ENCODE assay signal across 20 cellular contexts in genomic region chr6:43979525-43979924, GRCh38.
DNase-seq lines count a peak whose midpoint lies in the region; ATAC-seq and TF ChIP-seq lines count a peak whose summit lies in the region.
"Had no signal": no experiment of that assay in that cellular context is flagged by ENCODE, and none has a peak within 500 bp of the region (broad histone marks: within the 10 kb centered on the region; RNA-seq: fewer than 3 reads in every experiment).

No MANE protein-coding gene starts in this region.

- ATAC-seq in left ventricle myocardium superior (no peak), GM21381 (IDR thresholded peaks at IDR 0.05; ENCODE audit: unreplicated experiment) (no peak), foreskin keratinocyte (no peak)
- ATAC-seq: HCT116, PC-3 had no signal

- intact Hi-C loops in activated CD4-positive, alpha-beta memory T cell treated with anti-CD3 and anti-CD28 coated beads for 36 hours (cut with micrococcal nuclease) = no loop called here
- intact Hi-C loops in cardiac septum (cut with DNase I) = no loop called here
- intact Hi-C loops in left ventricle myocardium superior (cut with micrococcal nuclease) = no loop called here

- no peak overlapping the region for H3K27ac Mint-ChIP-seq in activated CD4-positive, alpha-beta memory T cell treated with anti-CD3 and anti-CD28 coated beads, Interleukin-2, amount 10 ng/mL, durations not matched to agents 7 days and 5 days
- no peak overlapping the region for H3K27ac Mint-ChIP-seq in activated CD4-positive, alpha-beta memory T cell treated with anti-CD3 and anti-CD28 coated beads for 36 hours

- POLR2A ChIA-PET in activated CD4-positive, alpha-beta memory T cell treated with anti-CD3 and anti-CD28 coated beads, Interleukin-2, amount 10 ng/mL, durations not matched to agents 7 days and 5 days (lab: Charles Lee) = no interaction called here
- POLR2A ChIA-PET in activated CD4-positive, alpha-beta memory T cell treated with anti-CD3 and anti-CD28 coated beads for 36 hours (lab: Charles Lee) = no interaction called here

- H3K4me3 Mint-ChIP-seq in activated CD4-positive, alpha-beta memory T cell treated with anti-CD3 and anti-CD28 coated beads, Interleukin-2, amount 10 ng/mL, durations not matched to agents 7 days and 5 days = no peak overlapping the region
- H3K4me3 Mint-ChIP-seq in activated CD4-positive, alpha-beta memory T cell treated with anti-CD3 and anti-CD28 coated beads for 36 hours = no peak overlapping the region

- H3K9me3 Mint-ChIP-seq in activated CD4-positive, alpha-beta memory T cell treated with anti-CD3 and anti-CD28 coated beads, Interleukin-2, amount 10 ng/mL, durations not matched to agents 7 days and 5 days = no peaks in the 10 kb centered on the region
- H3K9me3 Mint-ChIP-seq in activated CD4-positive, alpha-beta memory T cell treated with anti-CD3 and anti-CD28 coated beads for 36 hours = no peaks in the 10 kb centered on the region

- H3K27me3 ChIP-seq in foreskin keratinocyte = peaks cover 7% of the 10 kb centered on the region
- H3K27me3 ChIP-seq: SJSA1 had no signal

- H3K27me3 Mint-ChIP-seq in activated CD4-positive, alpha-beta memory T cell treated with anti-CD3 and anti-CD28 coated beads, Interleukin-2, amount 10 ng/mL, durations not matched to agents 7 days and 5 days = peaks cover 30% of the 10 kb centered on the region
- H3K27me3 Mint-ChIP-seq in activated CD4-positive, alpha-beta memory T cell treated with anti-CD3 and anti-CD28 coated beads for 36 hours = peaks cover 12% of the 10 kb centered on the region

- TF ChIP-seq CTCF in foreskin keratinocyte (conservative IDR thresholded peaks at IDR 0.05) = no peak

- no peaks in the 10 kb centered on the region for H3K4me1 Mint-ChIP-seq in activated CD4-positive, alpha-beta memory T cell treated with anti-CD3 and anti-CD28 coated beads, Interleukin-2, amount 10 ng/mL, durations not matched to agents 7 days and 5 days
- no peaks in the 10 kb centered on the region for H3K4me1 Mint-ChIP-seq in activated CD4-positive, alpha-beta memory T cell treated with anti-CD3 and anti-CD28 coated beads for 36 hours (ENCODE audit: low read depth)

- DNase-seq in activated CD4-positive, alpha-beta memory T cell treated with anti-CD3 and anti-CD28 coated beads, Interleukin-2, amount 10 ng/mL, durations not matched to agents 7 days and 5 days = peak; percentile 7
- DNase-seq in activated CD4-positive, alpha-beta memory T cell treated with anti-CD3 and anti-CD28 coated beads for 36 hours = no peak
- DNase-seq in cardiac septum (ENCODE audit: low spot score) (peak; percentile 14), left ventricle myocardium superior (no peak), iPS-NIHi7 (ENCODE audit: extremely low spot score) (peak; percentile 1), foreskin keratinocyte (no peak)
- DNase-seq: Calu3; DMS79 treated with DMSO at 0.1 percent for 48 hours; GF-D8; Kasumi-1; NCI-H1105 treated with DMSO at 0.1 percent for 48 hours; NCI-H2029; NCI-H446; NCI-H524 treated with DMSO at 0.1 percent for 48 hours; NCI-H82; NK-92 treated with Interleukin-12 subunit alpha and Interleukin-12 subunit beta, amount 100 ng/mL, for 24 hours; PC-3 had no signal

- CTCF ChIA-PET in activated CD4-positive, alpha-beta memory T cell treated with anti-CD3 and anti-CD28 coated beads, Interleukin-2, amount 10 ng/mL, durations not matched to agents 7 days and 5 days (lab: Charles Lee) = no interaction called here
- CTCF ChIA-PET in activated CD4-positive, alpha-beta memory T cell treated with anti-CD3 and anti-CD28 coated beads for 36 hours (lab: Charles Lee) = no interaction called here

- H3K36me3 Mint-ChIP-seq in activated CD4-positive, alpha-beta memory T cell treated with anti-CD3 and anti-CD28 coated beads, Interleukin-2, amount 10 ng/mL, durations not matched to agents 7 days and 5 days (ENCODE audit: low read depth) = no peaks in the 10 kb centered on the region
- no peaks in the 10 kb centered on the region for H3K36me3 Mint-ChIP-seq in activated CD4-positive, alpha-beta memory T cell treated with anti-CD3 and anti-CD28 coated beads for 36 hours

- peaks cover 11% of the 10 kb centered on the region for H3K4me1 ChIP-seq in foreskin keratinocyte
- H3K4me1 ChIP-seq: SJSA1 had no signal

- no peak overlapping the region for H3K27ac ChIP-seq in foreskin keratinocyte
- H3K27ac ChIP-seq: SJSA1 had no signal

Comparison
In these comparisons a context has a peak if more than half of its experiments do, and no peak if none do; other contexts are left out.
1. DNase-seq: peak in activated CD4-positive, alpha-beta memory T cell treated with anti-CD3 and anti-CD28 coated beads, Interleukin-2, amount 10 ng/mL, durations not matched to agents 7 days and 5 days (single experiment), cardiac septum (single experiment) and iPS-NIHi7 (single experiment); none in activated CD4-positive, alpha-beta memory T cell treated with anti-CD3 and anti-CD28 coated beads for 36 hours (single experiment), left ventricle myocardium superior (single experiment) and foreskin keratinocyte (0 of 2).